Comparison of ENCODE assay signal across 7 cellular contexts in genomic region chr20:46186210-46186609, GRCh38.
"Had no signal": no experiment of that assay in that cellular context is flagged by ENCODE, and none has a peak within 500 bp of the region (broad histone marks: within the 10 kb centered on the region; RNA-seq: fewer than 3 reads in every experiment).

No MANE protein-coding gene starts in this region.

- H3K4me3 Mint-ChIP-seq: IgD-negative memory B cell had no signal

- H3K9me3 ChIP-seq: HAP-1 had no signal

- H3K4me1 ChIP-seq: HAP-1 had no signal

- H3K4me3 ChIP-seq: GM23248, HAP-1 had no signal

- ATAC-seq: HCT116 had no signal

- DNase-seq: GM23248, GOT3, H7, KBM-7 had no signal

- H3K27ac Mint-ChIP-seq: IgD-negative memory B cell had no signal

- H3K36me3 ChIP-seq: HAP-1 had no signal

- H3K27ac ChIP-seq: GM23248 had no signal

- H2AFZ ChIP-seq: GM23248 had no signal

- H3K36me3 Mint-ChIP-seq: IgD-negative memory B cell had no signal
